Comparison of ENCODE assay signal across 8 cellular contexts in the genomic region with DNA sequence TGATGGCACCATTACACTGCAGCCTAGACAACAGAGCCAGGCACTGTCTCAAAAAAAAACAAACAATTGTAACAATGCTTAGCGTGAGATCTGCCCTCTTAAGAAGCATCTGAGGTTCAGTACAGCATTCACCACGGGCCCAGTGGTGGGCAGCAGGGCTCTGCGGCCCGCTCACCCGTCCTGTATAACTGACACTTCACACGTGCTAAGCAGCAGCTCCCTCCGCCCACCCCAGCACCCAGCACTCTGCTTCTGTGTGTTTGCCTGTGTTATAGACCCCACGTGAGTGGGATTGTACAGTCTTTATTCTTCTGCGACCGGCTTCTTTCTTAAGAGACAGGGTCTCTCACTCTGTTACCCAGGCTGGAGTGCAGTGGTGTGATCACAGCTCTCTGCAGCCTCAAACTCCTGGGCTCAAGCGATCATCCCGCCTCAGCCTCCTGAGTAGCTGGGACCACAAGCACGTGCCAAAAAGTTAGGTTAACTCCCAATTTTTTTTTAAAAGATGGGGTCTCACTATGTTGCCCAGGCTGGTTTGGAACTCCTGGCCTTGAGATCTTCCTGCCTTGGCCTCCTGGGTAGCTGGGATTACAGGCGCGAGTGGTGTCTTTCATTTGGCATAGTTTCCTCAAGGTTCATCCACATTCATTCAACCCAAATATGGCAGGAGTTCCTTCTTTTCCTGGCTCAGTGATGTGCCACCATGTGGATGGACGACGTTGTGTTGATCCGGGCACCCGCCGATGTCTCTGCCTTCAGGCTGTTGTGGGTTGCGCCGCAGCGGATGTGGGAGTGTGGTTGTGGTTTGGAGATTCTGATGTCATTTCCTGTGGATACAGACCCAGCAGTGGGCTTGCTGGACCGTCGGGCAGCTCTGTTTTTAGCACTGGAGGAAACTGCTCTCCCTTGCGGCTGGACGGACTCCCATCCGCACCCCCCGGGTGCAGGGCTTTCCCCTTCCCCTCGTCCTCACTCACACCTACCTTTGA.
DNase-seq lines count a peak whose midpoint lies in the region; ATAC-seq and TF ChIP-seq lines count a peak whose summit lies in the region.

No MANE protein-coding gene starts in this region.

- H3K36me3 ChIP-seq in spleen = peaks cover 5 to 100% (median 90%) of the 10 kb centered on the region in 6 donors

- peak overlapping the region in 6 of 8 donors; percentile 8 to 68 (median 62) for H3K27ac ChIP-seq in spleen

- ATAC-seq in GM18519 (IDR thresholded peaks at IDR 0.05; ENCODE audit: low FRiP score, unreplicated experiment) (peak; percentile 65), HG03565 (IDR thresholded peaks at IDR 0.05; ENCODE audit: unreplicated experiment) (peak; percentile 66)

- H3K36me3 Mint-ChIP-seq in type B pancreatic cell = peaks cover 4% of the 10 kb centered on the region

- DNase-seq in activated CD4-positive, alpha-beta T cell treated with anti-CD3 and anti-CD28 coated beads, Interleukin-2, amount 50 U/mL, for 24 hours (ENCODE audit: low read depth in 1 of 2, low spot score in 1 of 2) = peak; percentile 49 to 65
- peak; percentile 37 for DNase-seq in effector CD4-positive, alpha-beta T cell
- peak; percentile 94 for DNase-seq in spleen
- no peak for DNase-seq in NCI-H82 (lab: John Stamatoyannopoulos, UW)
- DNase-seq in NCI-H1048 (lab: John Stamatoyannopoulos, UW) = no peak
- DNase-seq in type B pancreatic cell (ENCODE audit: extremely low spot score, unreplicated experiment) = no peak

- peaks cover 21 to 100% (median 69%) of the 10 kb centered on the region in 6 donors for H3K4me1 ChIP-seq in spleen

- H3K27ac Mint-ChIP-seq in type B pancreatic cell = no peak overlapping the region

- H3K4me1 Mint-ChIP-seq in type B pancreatic cell (ENCODE audit: unreplicated experiment) = no peaks in the 10 kb centered on the region

- H3K4me3 ChIP-seq in spleen = peak overlapping the region in 2 of 8 donors; percentile 9 to 48

- intact Hi-C loops in spleen (cut with DNase I; ENCODE audit: low total_unique reads) = no loop called here

- WGBS in spleen, 5 donors = 43 to 52% (median 47%) methylated on average over 30 of the region's 30 CpGs

- no peaks in the 10 kb centered on the region for H3K9me3 Mint-ChIP-seq in type B pancreatic cell

- H3K27me3 Mint-ChIP-seq in type B pancreatic cell = no peaks in the 10 kb centered on the region

- TF ChIP-seq POLR2A in spleen (IDR thresholded peaks at IDR 0.05) = no peak

- no peak overlapping the region for H3K4me3 Mint-ChIP-seq in type B pancreatic cell

- no peaks in the 10 kb centered on the region for H3K9me3 ChIP-seq in spleen

- TF ChIP-seq CTCF in spleen (IDR thresholded peaks at IDR 0.05 in 8 of 11, conservative IDR thresholded peaks at IDR 0.05 in 3 of 11) = peak in 3 of 11 experiments; percentile 12 to 28 (median 25)
- TF ChIP-seq CTCF in type B pancreatic cell (conservative IDR thresholded peaks at IDR 0.05) = no peak

- H3K27me3 ChIP-seq in spleen (replicated peaks in 1 of 7) = no peaks in the 10 kb centered on the region

Comparison
In these comparisons a context has a peak if more than half of its experiments do, and no peak if none do; other contexts are left out.
1. DNase-seq: peak in activated CD4-positive, alpha-beta T cell treated with anti-CD3 and anti-CD28 coated beads, Interleukin-2, amount 50 U/mL, for 24 hours (2 of 2), effector CD4-positive, alpha-beta T cell (single experiment) and spleen (single experiment); none in NCI-H82 (single experiment), NCI-H1048 (single experiment) and type B pancreatic cell (single experiment).